Comparison of ENCODE assay signal across 1 cellular context in the genomic region with DNA sequence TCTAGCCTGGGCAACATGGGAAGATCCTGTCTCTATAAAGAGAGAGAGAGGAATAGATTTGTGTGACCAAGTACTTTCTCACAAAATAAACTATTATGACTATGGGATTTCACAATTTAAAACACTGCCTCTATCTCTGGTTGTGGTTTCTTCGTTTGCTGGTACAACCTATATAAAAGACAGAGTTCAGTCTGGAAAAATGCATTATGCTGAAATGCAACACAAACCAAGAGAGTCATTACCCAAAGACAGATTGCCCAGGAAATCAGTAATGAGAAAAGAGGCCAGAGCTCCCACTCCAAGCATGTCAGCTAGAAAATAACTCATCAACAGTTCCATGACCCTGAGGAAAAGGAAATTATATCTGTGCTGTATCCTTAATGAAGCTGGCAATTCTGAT.
A peak's percentile ranks its signal among the peaks of the same experiment; 100 is the strongest.
TF ChIP-seq lines count a peak whose summit lies in the region.

No MANE protein-coding gene starts in this region.

TF ChIP-seq in IMR-90, 13 proteins besides CTCF, POLR2A, EP300 and RAD21:
- TF ChIP-seq RFX5 (IDR thresholded peaks at IDR 0.05; ENCODE audit: low read depth, low read length) (no peak), SMC3 (IDR thresholded peaks at IDR 0.05; ENCODE audit: low read depth, low read length) (peak; percentile 21; the same call in 1 of the 2 replicates), CEBPB (IDR thresholded peaks at IDR 0.05; ENCODE audit: low read depth, low read length) (peak; percentile 89), NFE2L2 (IDR thresholded peaks at IDR 0.05; ENCODE audit: low read depth, low read length) (no peak), CHD1 (IDR thresholded peaks at IDR 0.05; ENCODE audit: low read depth, low read length) (no peak)
